Comparison of ENCODE assay signal across 15 cellular contexts in genomic region chr12:19194963-19195362, GRCh38.
"Had no signal": no experiment of that assay in that cellular context is flagged by ENCODE, and none has a peak within 500 bp of the region (broad histone marks: within the 10 kb centered on the region; RNA-seq: fewer than 3 reads in every experiment).

No MANE protein-coding gene starts in this region.

- DNase-seq: Kasumi-1, MM.1S, NCI-H187, NCI-H226, NCI-H510A, NCI-H524 treated with DMSO at 0.1 percent for 48 hours, NCI-H82, Right ventricle myocardium superior, RPMI8226, SIG-M5 had no signal

- ATAC-seq: K562 had no signal

- H3K27me3 ChIP-seq: SJSA1 had no signal

- FAIRE-seq: K562, RCC 7860 had no signal

- H3K4me3 ChIP-seq: K562, SJSA1, SK-N-MC had no signal

- H3K9ac ChIP-seq: KMS-11 had no signal

- H3K9me3 ChIP-seq: SJSA1 had no signal

- H3K27ac ChIP-seq: KMS-11, SJSA1, SK-N-MC had no signal

- H3K4me2 ChIP-seq: KMS-11 had no signal
